Comparison of ENCODE assay signal across 17 cellular contexts in the genomic region with DNA sequence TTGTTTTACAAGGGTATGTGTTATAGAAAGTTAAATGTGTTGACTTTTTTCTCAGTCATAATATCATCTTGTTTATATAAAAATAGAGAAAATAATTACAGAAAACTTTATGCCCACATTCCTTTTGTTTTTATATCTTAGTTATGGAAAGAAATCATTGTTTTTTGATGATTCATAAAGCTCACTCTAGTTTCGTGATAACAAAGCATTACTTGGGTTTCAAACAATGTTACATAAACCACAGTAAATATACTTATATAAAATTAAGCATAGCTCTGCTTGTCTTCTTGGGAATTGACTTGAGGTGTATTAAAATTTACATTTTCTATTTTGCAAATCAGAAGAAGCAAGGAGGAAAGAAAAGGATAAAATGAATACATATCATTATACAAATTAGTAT.
DNase-seq lines count a peak whose midpoint lies in the region; ATAC-seq and TF ChIP-seq lines count a peak whose summit lies in the region.
"Had no signal": no experiment of that assay in that cellular context is flagged by ENCODE, and none has a peak within 500 bp of the region (broad histone marks: within the 10 kb centered on the region; RNA-seq: fewer than 3 reads in every experiment).

No MANE protein-coding gene starts in this region.

- H3F3A ChIP-seq in GM23248 (ENCODE audit: insufficient read depth), result peaks cover 23% of the 10 kb centered on the region

- no peaks in the 10 kb centered on the region for H3K27me3 ChIP-seq in GM23248 (replicated peaks; ENCODE audit: insufficient read depth)

- H3K9me3 ChIP-seq in GM23248 (ENCODE audit: low read depth), result no peaks in the 10 kb centered on the region
- H3K9me3 ChIP-seq: A549 had no signal

- in situ Hi-C loops in GM23248 (cut with MboI), result no loop called here

- no peak for TF ChIP-seq CTCF in cardiac fibroblast (IDR thresholded peaks at IDR 0.05; ENCODE audit: low read depth, low read length)

- peak overlapping the region; percentile 5 for H3K4me2 ChIP-seq in GM23248 (ENCODE audit: unreplicated experiment)
- H3K4me2 ChIP-seq: A549 had no signal

- H2AFZ ChIP-seq in GM23248, result no peak overlapping the region

- no peak for ATAC-seq in GM19324 (IDR thresholded peaks at IDR 0.05; ENCODE audit: low FRiP score, unreplicated experiment)
- ATAC-seq: A549, HepG2 had no signal

- 42 to 50% methylated on average over 1 of the region's 1 CpG for WGBS in GM23248 (ENCODE audit: low coverage in 1 of 2, low lambda C conversion rate in 2 of 2, missing lambda C conversion rate in 2 of 2), 2 experiments

- H3K27ac ChIP-seq in GM23248, result no peak overlapping the region
- H3K27ac ChIP-seq: 22Rv1, A549, C4-2B had no signal

- DNase-seq in GM23248 (peak; percentile 40), NCI-H1048 (lab: John Stamatoyannopoulos, UW) (peak; percentile 12), cardiac fibroblast (ENCODE audit: low read depth in 2 of 2) (peak; percentile 32 to 54), iris pigment epithelial cell (ENCODE audit: low read depth) (peak; percentile 8), D341Med (ENCODE audit: low spot score) (no peak), T-helper 2 cell (no peak), activated T-cell treated with anti-CD3 and anti-CD28 coated beads for 4 hours (no peak)
- DNase-seq: AML-193; CD4-positive, alpha-beta T cell; DMS79 treated with DMSO at 0.1 percent for 48 hours; GF-D8; HCEC 1CT had no signal

- H3K79me2 ChIP-seq in GM23248 (ENCODE audit: insufficient read depth), result no peaks in the 10 kb centered on the region

- no peak overlapping the region for H3K9ac ChIP-seq in GM23248

- no peaks in the 10 kb centered on the region for H3K36me3 ChIP-seq in GM23248 (ENCODE audit: low read depth)

- no peaks in the 10 kb centered on the region for H4K20me1 ChIP-seq in GM23248 (ENCODE audit: insufficient read depth)

- H3K4me3 ChIP-seq in GM23248, result no peak overlapping the region
- H3K4me3 ChIP-seq in cardiac fibroblast (replicated peaks in 1 of 2; ENCODE audit: low read depth in 2 of 2, low read length in 2 of 2), result no peak overlapping the region
- H3K4me3 ChIP-seq: A549 had no signal

- peaks cover 32% of the 10 kb centered on the region for H3K4me1 ChIP-seq in GM23248 (ENCODE audit: insufficient read depth)
- H3K4me1 ChIP-seq: A549 had no signal

- H3K9me2 ChIP-seq in GM23248 (ENCODE audit: insufficient read depth), result no peaks in the 10 kb centered on the region

Comparison
In these comparisons a context has a peak if more than half of its experiments do, and no peak if none do; other contexts are left out.
1. DNase-seq: peak in GM23248 (single experiment), NCI-H1048 (single experiment), cardiac fibroblast (2 of 2) and iris pigment epithelial cell (single experiment); none in D341Med (single experiment), T-helper 2 cell (0 of 5) and activated T-cell treated with anti-CD3 and anti-CD28 coated beads for 4 hours (single experiment).